15 cellular contexts compared by ENCODE assay signal in genomic region chr1:45867697-45868346, GRCh38.
"Had no signal": no experiment of that assay in that cellular context is flagged by ENCODE, and none has a peak within 500 bp of the region (broad histone marks: within the 10 kb centered on the region; RNA-seq: fewer than 3 reads in every experiment).

No MANE protein-coding gene starts in this region.

- H3K9me3 Mint-ChIP-seq: activated T-cell treated with anti-CD3 and anti-CD28 coated beads, Interleukin-2, amount 50 U/mL, for 72 hours; natural killer cell; stimulated activated effector memory CD8-positive, alpha-beta T cell treated with anti-CD3 and anti-CD28 coated beads, Interleukin-12 subunit alpha, Interleukin-12 subunit beta, amount 100 ng/mL, for 72 hours; type B pancreatic cell had no signal

- H3K27ac ChIP-seq: lower lobe of right lung, neutrophil, parathyroid adenoma, sigmoid colon, testis, VCaP had no signal

- H2AFZ ChIP-seq: parathyroid adenoma had no signal

- ATAC-seq: lower lobe of right lung; natural killer cell; stimulated activated effector memory CD8-positive, alpha-beta T cell treated with anti-CD3 and anti-CD28 coated beads, Interleukin-12 subunit alpha, Interleukin-12 subunit beta, amount 100 ng/mL, for 72 hours had no signal

- H3K9ac ChIP-seq: parathyroid adenoma had no signal

- H3K27ac Mint-ChIP-seq: activated T-cell treated with anti-CD3 and anti-CD28 coated beads, Interleukin-2, amount 50 U/mL, for 72 hours; natural killer cell; stimulated activated effector memory CD8-positive, alpha-beta T cell treated with anti-CD3 and anti-CD28 coated beads, Interleukin-12 subunit alpha, Interleukin-12 subunit beta, amount 100 ng/mL, for 72 hours; type B pancreatic cell had no signal

- DNase-seq: activated CD4-positive, alpha-beta T cell treated with anti-CD3 and anti-CD28 coated beads for 1 hour; activated effector memory CD4-positive, alpha-beta T cell treated with anti-CD3 and anti-CD28 coated beads, Interleukin-2, amount 50 U/mL, for 16 hours; activated naive CD4-positive, alpha-beta T cell treated with anti-CD3 and anti-CD28 coated beads, Interleukin-2, amount 50 U/mL, for 16 hours; activated T-cell treated with anti-CD3 and anti-CD28 coated beads, Interleukin-2, amount 50 U/mL, for 72 hours; lower lobe of right lung; natural killer cell; sigmoid colon; stimulated activated CD4-positive, alpha-beta T cell treated with anti-CD3 and anti-CD28 coated beads, Interleukin-4, amount 100 ng/mL, for 24 hours; T-helper 2 cell; testis had no signal

- H3K4me3 ChIP-seq: lower lobe of right lung, sigmoid colon, testis had no signal

- H3K9me3 ChIP-seq: lower lobe of right lung, neutrophil, sigmoid colon, testis had no signal

- H3K27me3 ChIP-seq: neutrophil, sigmoid colon, testis had no signal

- H3K36me3 ChIP-seq: lower lobe of right lung, neutrophil, sigmoid colon had no signal

- H3K27me3 Mint-ChIP-seq: type B pancreatic cell had no signal

- H3K4me1 ChIP-seq: lower lobe of right lung, parathyroid adenoma had no signal

- H3K36me3 Mint-ChIP-seq: natural killer cell; stimulated activated effector memory CD8-positive, alpha-beta T cell treated with anti-CD3 and anti-CD28 coated beads, Interleukin-12 subunit alpha, Interleukin-12 subunit beta, amount 100 ng/mL, for 72 hours; type B pancreatic cell had no signal

- H3K79me2 ChIP-seq: parathyroid adenoma had no signal

- H3K4me3 Mint-ChIP-seq: natural killer cell; stimulated activated effector memory CD8-positive, alpha-beta T cell treated with anti-CD3 and anti-CD28 coated beads, Interleukin-12 subunit alpha, Interleukin-12 subunit beta, amount 100 ng/mL, for 72 hours; type B pancreatic cell had no signal
